ENCODE assay signal across 2 cellular contexts in the genomic region with DNA sequence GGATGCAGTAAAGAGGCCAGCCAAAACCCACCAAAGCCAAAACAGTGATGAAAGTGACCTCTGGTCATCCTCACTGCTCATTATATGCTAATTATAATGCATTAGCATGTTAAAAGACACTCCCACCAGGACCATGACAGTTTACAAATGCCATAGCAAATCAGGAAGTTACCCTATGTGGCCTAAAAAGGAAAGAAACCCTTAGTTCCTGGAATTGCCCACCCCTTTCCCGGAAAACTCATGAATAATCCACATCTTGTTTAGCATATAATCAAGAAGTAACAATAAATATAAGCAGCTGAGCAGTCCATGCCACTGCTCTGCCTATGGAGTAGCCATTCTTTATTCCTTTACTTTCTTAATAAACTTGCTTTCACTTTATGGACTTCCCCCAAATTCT.
A peak's percentile ranks its signal among the peaks of the same experiment; 100 is the strongest.
TF ChIP-seq lines count a peak whose summit lies in the region.

No MANE protein-coding gene starts in this region.

TF ChIP-seq in K562, 482 proteins besides CTCF, POLR2A, EP300 and RAD21:
- TF ChIP-seq STAT5A (IDR thresholded peaks at IDR 0.05; ENCODE audit: borderline replicate concordance, low read length) (peak; percentile 28; the same call in 1 of the 2 replicates), ZNF507 (tag; conservative IDR thresholded peaks at IDR 0.05) (peak; percentile 28; the same call in 1 of the 2 replicates), SRF (CRISPR knock-in tag; IDR thresholded peaks at IDR 0.05) (peak in 1 of 2 experiments; percentile 88; a peak in 2 of 4 replicates)
TF ChIP-seq in K562: peak in this region for 3; not testable (repeated sequence) for 479.

TF ChIP-seq in H1, 55 proteins besides CTCF, POLR2A, EP300 and RAD21:
- TF ChIP-seq SRF (IDR thresholded peaks at IDR 0.05; ENCODE audit: low read depth, low read length): peak; percentile 51; the same call in 1 of the 2 replicates
